ENCODE assay signal across 8 cellular contexts in genomic region chr17:75845933-75846700, GRCh38. TPM values are rescaled to one million over a fixed set of nuclear protein-coding genes. Genes with fewer than 3 reads are reported as not detected.
DNase-seq lines count a peak whose midpoint lies in the region; ATAC-seq and TF ChIP-seq lines count a peak whose summit lies in the region.
"Had no signal": no experiment of that assay in that cellular context is flagged by ENCODE, and none has a peak within 500 bp of the region (broad histone marks: within the 10 kb centered on the region; RNA-seq: fewer than 3 reads in every experiment).

No MANE protein-coding gene starts in this region.

- H3K27ac Mint-ChIP-seq in activated T-helper 1 cell treated with anti-CD3 and anti-CD28 coated beads, Interleukin-12 subunit alpha, Interleukin-12 subunit beta, Interleukin-2, Interleukin-4 antibody, amounts not matched to agents 30 ng/mL and 10 ng/mL and 1 ng/mL, durations not matched to agents 14 hours and 24 hours and 36 hours = peak overlapping the region; percentile 29

- intact Hi-C loops in activated T-helper 1 cell treated with anti-CD3 and anti-CD28 coated beads, Interleukin-12 subunit alpha, Interleukin-12 subunit beta, Interleukin-2, Interleukin-4 antibody, amounts not matched to agents 30 ng/mL and 10 ng/mL and 1 ng/mL, durations not matched to agents 14 hours and 24 hours and 36 hours (cut with micrococcal nuclease) = loop anchor here (2.0 kb wide), 1 partner anchor 69 kb away; no protein-coding TSS in a partner anchor
- intact Hi-C loops in stomach (cut with DNase I; ENCODE audit: low total_unique reads) = no loop called here

- peaks cover 45 to 93% (median 66%) of the 10 kb centered on the region in 4 donors for H3K4me1 ChIP-seq in stomach

- no peak for DNase-seq in activated T-helper 1 cell treated with anti-CD3 and anti-CD28 coated beads, Interleukin-12 subunit alpha, Interleukin-12 subunit beta, Interleukin-2, Interleukin-4 antibody, amounts not matched to agents 30 ng/mL and 10 ng/mL and 1 ng/mL, durations not matched to agents 14 hours and 24 hours and 36 hours (ENCODE audit: low spot score)
- DNase-seq in left kidney (ENCODE audit: low read depth, low spot score) (peak; percentile 53), stomach (no peak), T-helper 9 cell (no peak)
- DNase-seq: NCI-H2107 had no signal

- H3K9me3 Mint-ChIP-seq in activated T-helper 1 cell treated with anti-CD3 and anti-CD28 coated beads, Interleukin-12 subunit alpha, Interleukin-12 subunit beta, Interleukin-2, Interleukin-4 antibody, amounts not matched to agents 30 ng/mL and 10 ng/mL and 1 ng/mL, durations not matched to agents 14 hours and 24 hours and 36 hours = no peaks in the 10 kb centered on the region

- H3K4me3 Mint-ChIP-seq in activated T-helper 1 cell treated with anti-CD3 and anti-CD28 coated beads, Interleukin-12 subunit alpha, Interleukin-12 subunit beta, Interleukin-2, Interleukin-4 antibody, amounts not matched to agents 30 ng/mL and 10 ng/mL and 1 ng/mL, durations not matched to agents 14 hours and 24 hours and 36 hours = peak overlapping the region; percentile 66

- H3K4me3 ChIP-seq in stomach = no peak overlapping the region

- ATAC-seq in HG02852 (IDR thresholded peaks at IDR 0.05; ENCODE audit: unreplicated experiment) (no peak), GM18868 (IDR thresholded peaks at IDR 0.05; ENCODE audit: unreplicated experiment) (no peak)

- H3K27me3 ChIP-seq in stomach = no peaks in the 10 kb centered on the region

- no peak for TF ChIP-seq POLR2A in stomach (IDR thresholded peaks at IDR 0.05)

- H3K36me3 ChIP-seq in KOPT-K1 (ENCODE audit: insufficient read depth, low read length) = peaks cover 63% of the 10 kb centered on the region
- peaks cover 48 to 64% (median 55%) of the 10 kb centered on the region in 4 donors for H3K36me3 ChIP-seq in stomach

- peaks cover 16% of the 10 kb centered on the region for H3K4me1 Mint-ChIP-seq in activated T-helper 1 cell treated with anti-CD3 and anti-CD28 coated beads, Interleukin-12 subunit alpha, Interleukin-12 subunit beta, Interleukin-2, Interleukin-4 antibody, amounts not matched to agents 30 ng/mL and 10 ng/mL and 1 ng/mL, durations not matched to agents 14 hours and 24 hours and 36 hours (ENCODE audit: low read depth)

- 62 to 73% (median 65%) methylated on average over 20 to 22 of the region's 22 CpGs for WGBS in stomach, 5 donors

- no peaks in the 10 kb centered on the region for H3K27me3 Mint-ChIP-seq in activated T-helper 1 cell treated with anti-CD3 and anti-CD28 coated beads, Interleukin-12 subunit alpha, Interleukin-12 subunit beta, Interleukin-2, Interleukin-4 antibody, amounts not matched to agents 30 ng/mL and 10 ng/mL and 1 ng/mL, durations not matched to agents 14 hours and 24 hours and 36 hours (ENCODE audit: insufficient read depth)

- peaks cover 24% of the 10 kb centered on the region for H3K36me3 Mint-ChIP-seq in activated T-helper 1 cell treated with anti-CD3 and anti-CD28 coated beads, Interleukin-12 subunit alpha, Interleukin-12 subunit beta, Interleukin-2, Interleukin-4 antibody, amounts not matched to agents 30 ng/mL and 10 ng/mL and 1 ng/mL, durations not matched to agents 14 hours and 24 hours and 36 hours (ENCODE audit: low read depth)

- no peak for TF ChIP-seq CTCF in stomach (IDR thresholded peaks at IDR 0.05)

- H3K27ac ChIP-seq in KOPT-K1 (ENCODE audit: low read depth, low read length, poor library complexity, severe bottlenecking) (peak overlapping the region; percentile 91), stomach (peak overlapping the region; percentile 77 to 99 (median 91))

- no peak for TF ChIP-seq EP300 in stomach (IDR thresholded peaks at IDR 0.05)

- H3K9me3 ChIP-seq in KOPT-K1 (ENCODE audit: insufficient read depth, low read length, poor library complexity, severe bottlenecking) = no peaks in the 10 kb centered on the region
- H3K9me3 ChIP-seq in stomach = no peaks in the 10 kb centered on the region

RNA-seq across cellular contexts. Expression of gene UNC13D, which starts 1.9 kb away (rescaled TPM):
- 185 and 186 TPM in 2 replicates for total RNA-seq in activated T-helper 1 cell treated with anti-CD3 and anti-CD28 coated beads, Interleukin-12 subunit alpha, Interleukin-12 subunit beta, Interleukin-2, Interleukin-4 antibody, amounts not matched to agents 30 ng/mL and 10 ng/mL and 1 ng/mL, durations not matched to agents 14 hours and 24 hours and 36 hours
- 10 to 100 TPM in 4 of 5 donors, 1 to 10 TPM in 1; 9.0 to 45.5 (median 25.5) TPM for total RNA-seq in stomach
- polyA plus RNA-seq in stomach = 10 to 100 TPM in 2 of 3 donors, 1 to 10 TPM in 1; 6.4 to 18.5 (median 17.9) TPM

RNA-seq across cellular contexts. Expression of gene WBP2, which starts 9.0 kb away (rescaled TPM):
- 68.8 and 74.4 TPM in 2 replicates for total RNA-seq in activated T-helper 1 cell treated with anti-CD3 and anti-CD28 coated beads, Interleukin-12 subunit alpha, Interleukin-12 subunit beta, Interleukin-2, Interleukin-4 antibody, amounts not matched to agents 30 ng/mL and 10 ng/mL and 1 ng/mL, durations not matched to agents 14 hours and 24 hours and 36 hours
- 100 to 1,000 TPM in 1 of 5 donors, 10 to 100 TPM in 4; 28.6 to 122 (median 46.1) TPM for total RNA-seq in stomach
- polyA plus RNA-seq in stomach = 100 to 1,000 TPM in 1 of 3 donors, 10 to 100 TPM in 2; 87.3 to 104 (median 98.6) TPM

RNA-seq across cellular contexts. Expression of gene TRIM47, which starts 32.3 kb away (rescaled TPM):
- total RNA-seq in activated T-helper 1 cell treated with anti-CD3 and anti-CD28 coated beads, Interleukin-12 subunit alpha, Interleukin-12 subunit beta, Interleukin-2, Interleukin-4 antibody, amounts not matched to agents 30 ng/mL and 10 ng/mL and 1 ng/mL, durations not matched to agents 14 hours and 24 hours and 36 hours = 30.5 and 32.7 TPM in 2 replicates
- total RNA-seq in stomach = 10 to 100 TPM in 4 of 5 donors, 1 to 10 TPM in 1; 3.5 to 40.4 (median 11.9) TPM
- polyA plus RNA-seq in stomach = 10 to 100 TPM; 24.2 to 34.7 (median 28.4) TPM

RNA-seq across cellular contexts. Expression of gene TRIM65, which starts 50.6 kb away (rescaled TPM):
- total RNA-seq in activated T-helper 1 cell treated with anti-CD3 and anti-CD28 coated beads, Interleukin-12 subunit alpha, Interleukin-12 subunit beta, Interleukin-2, Interleukin-4 antibody, amounts not matched to agents 30 ng/mL and 10 ng/mL and 1 ng/mL, durations not matched to agents 14 hours and 24 hours and 36 hours = 45.0 and 53.7 TPM in 2 replicates
- 10 to 100 TPM in 3 of 5 donors, 1 to 10 TPM in 1, not detected in 1; 9.2 to 26.6 (median 16.9) TPM for total RNA-seq in stomach
- 10 to 100 TPM in 1 of 3 donors, 1 to 10 TPM in 2; 8.1 to 10.6 (median 9.5) TPM for polyA plus RNA-seq in stomach

RNA-seq across cellular contexts. Expression of gene MRPL38, which starts 58.6 kb away (rescaled TPM):
- 151 and 160 TPM in 2 replicates for total RNA-seq in activated T-helper 1 cell treated with anti-CD3 and anti-CD28 coated beads, Interleukin-12 subunit alpha, Interleukin-12 subunit beta, Interleukin-2, Interleukin-4 antibody, amounts not matched to agents 30 ng/mL and 10 ng/mL and 1 ng/mL, durations not matched to agents 14 hours and 24 hours and 36 hours
- 100 to 1,000 TPM in 1 of 5 donors, 10 to 100 TPM in 3, 1 to 10 TPM in 1; 9.3 to 244 (median 29.9) TPM for total RNA-seq in stomach
- 10 to 100 TPM; 54.2 to 89.2 (median 73.9) TPM for polyA plus RNA-seq in stomach
